ENCODE assay signal across 9 cellular contexts in genomic region chr12:13101854-13102375, GRCh38. TPM values are rescaled to one million over a fixed set of nuclear protein-coding genes. Genes with fewer than 3 reads are reported as not detected.
DNase-seq lines count a peak whose midpoint lies in the region; ATAC-seq and TF ChIP-seq lines count a peak whose summit lies in the region.
"Had no signal": no experiment of that assay in that cellular context is flagged by ENCODE, and none has a peak within 500 bp of the region (broad histone marks: within the 10 kb centered on the region; RNA-seq: fewer than 3 reads in every experiment).

No MANE protein-coding gene starts in this region.

- no peak overlapping the region for H3K14ac ChIP-seq in neuronal stem cell (ENCODE audit: low read length)

- H3K27me3 ChIP-seq in BJ (ENCODE audit: control insufficient read depth, insufficient read depth, low read length), result no peaks in the 10 kb centered on the region
- no peaks in the 10 kb centered on the region for H3K27me3 ChIP-seq in HUES64 (ENCODE audit: insufficient read depth, low read length)
- no peaks in the 10 kb centered on the region for H3K27me3 ChIP-seq in neuronal stem cell (ENCODE audit: control insufficient read depth in 3 of 3, insufficient read depth in 3 of 3, low read depth in 1 of 3, low read length in 3 of 3)

- H3K36me3 ChIP-seq in BJ (ENCODE audit: control insufficient read depth, insufficient read depth, low read length), result no peaks in the 10 kb centered on the region
- no peaks in the 10 kb centered on the region for H3K36me3 ChIP-seq in HUES64 (ENCODE audit: insufficient read depth, low read length)
- no peaks in the 10 kb centered on the region for H3K36me3 ChIP-seq in neuronal stem cell (replicated peaks in 1 of 2; ENCODE audit: control insufficient read depth in 2 of 2, insufficient read depth in 2 of 2, low read length in 2 of 2)

- peak overlapping the region; percentile 46 for H2BK12ac ChIP-seq in neuronal stem cell (ENCODE audit: low read length)

- peak overlapping the region; percentile 25 for H4K91ac ChIP-seq in neuronal stem cell (ENCODE audit: low read depth, low read length, poor library complexity)

- H2BK120ac ChIP-seq in neuronal stem cell (ENCODE audit: low read depth, low read length), result peak overlapping the region; percentile 66

- ATAC-seq in GM19351 (IDR thresholded peaks at IDR 0.05; ENCODE audit: unreplicated experiment) (no peak), HG02610 (IDR thresholded peaks at IDR 0.05; ENCODE audit: unreplicated experiment) (no peak)

- no peaks in the 10 kb centered on the region for H3K9me3 ChIP-seq in HUES64 (ENCODE audit: insufficient read depth, low read depth, low read length)
- no peaks in the 10 kb centered on the region for H3K9me3 ChIP-seq in neuronal stem cell (replicated peaks in 1 of 2; ENCODE audit: control insufficient read depth in 2 of 2, insufficient read depth in 1 of 2, low read depth in 1 of 2, low read length in 2 of 2)

- H3K23ac ChIP-seq in neuronal stem cell (ENCODE audit: low read depth, low read length, poor library complexity), result no peak overlapping the region

- H2AK5ac ChIP-seq in neuronal stem cell (ENCODE audit: low read depth, low read length), result peak overlapping the region; percentile 18

- H3K4me1 ChIP-seq in HUES64 (ENCODE audit: insufficient read depth, low read length) (peaks cover 44% of the 10 kb centered on the region), neuronal stem cell (ENCODE audit: control insufficient read depth in 2 of 2, insufficient read depth in 1 of 2, low read depth in 1 of 2, low read length in 2 of 2) (peaks cover 27 to 32% of the 10 kb centered on the region in 2 donors)

- H2BK15ac ChIP-seq in neuronal stem cell (ENCODE audit: low read length), result no peak overlapping the region

- peak overlapping the region; percentile 76 for H3K4me2 ChIP-seq in neuronal stem cell (ENCODE audit: insufficient read depth, low read length, poor library complexity, severe bottlenecking)

- no peak overlapping the region for H3K4ac ChIP-seq in neuronal stem cell (ENCODE audit: low read length)

- peak overlapping the region; percentile 89 for H3K9ac ChIP-seq in HUES64 (ENCODE audit: low read depth, low read length)
- no peak overlapping the region for H3K9ac ChIP-seq in neuronal stem cell (ENCODE audit: low read depth, low read length, poor library complexity)

- no peak overlapping the region for H2BK5ac ChIP-seq in neuronal stem cell (ENCODE audit: low read length)

- H3K27ac ChIP-seq in HUES64 (ENCODE audit: low read depth, low read length) (peak overlapping the region; percentile 77), neuronal stem cell (replicated peaks; ENCODE audit: low read length) (peak overlapping the region; percentile 74)

- DNase-seq in BJ (ENCODE audit: low read depth) (no peak), epithelial cell of proximal tubule (ENCODE audit: low read depth) (no peak), neuronal stem cell (ENCODE audit: low spot score) (no peak), NCI-H2029 treated with DMSO at 0.1 percent for 48 hours (lab: John Stamatoyannopoulos, UW) (no peak)
- DNase-seq in activated CD4-positive, alpha-beta T cell treated with anti-CD3 and anti-CD28 coated beads for 48 hours, result peak; percentile 47

- POLR2A ChIA-PET in BJ (lab: Charles Lee), result interaction anchor here (0.5 kb wide), 1 partner anchor 94 kb away, joined by 3 read pairs; the partner anchor contains the start of gene EMP1

- peak overlapping the region; percentile 99 for H2AFZ ChIP-seq in neuronal stem cell (ENCODE audit: low read length)

- TF ChIP-seq CTCF in BJ (IDR thresholded peaks at IDR 0.05; ENCODE audit: insufficient read depth, low read depth, low read length) (no peak), epithelial cell of proximal tubule (conservative IDR thresholded peaks at IDR 0.05; ENCODE audit: low read depth, low read length) (no peak)

- 60% methylated on average over 9 of the region's 9 CpGs for WGBS in HUES64
- no CpG with 5 or more reads among the region's 9 CpGs for WGBS in neuronal stem cell (ENCODE audit: extremely low coverage in 2 of 2, insufficient read length in 2 of 2, insufficient replicate concordance in 1 of 2), 2 donors

- H3K4me3 ChIP-seq in BJ (ENCODE audit: low read depth, low read length) (peak overlapping the region; percentile 35), HUES64 (ENCODE audit: low read length) (peak overlapping the region; percentile 73), epithelial cell of proximal tubule (ENCODE audit: low read depth, low read length) (peak overlapping the region; percentile 62), neuronal stem cell (ENCODE audit: low read length in 2 of 2) (peak overlapping the region in 1 of 2 donors; percentile 47)

- no peak overlapping the region for H4K8ac ChIP-seq in neuronal stem cell (ENCODE audit: low read depth, low read length)

- CTCF ChIA-PET in BJ (lab: Yijun Ruan, JAX), result interaction anchor here (1.0 to 1.8 kb wide), 10 partner anchors 13 to 140 kb away, joined by 3 to 10 read pairs (median 5); partner anchors contain the start of gene EMP1

- H3K18ac ChIP-seq in neuronal stem cell (ENCODE audit: low read length), result peak overlapping the region; percentile 98

- H3K79me1 ChIP-seq in neuronal stem cell (ENCODE audit: low read depth, low read length), result no peaks in the 10 kb centered on the region

RNA-seq across cellular contexts. Expression of gene GSG1, which starts 1.6 kb away (rescaled TPM):
- 0.26 and 0.27 TPM in 2 replicates for polyA plus RNA-seq in BJ (2011; rRNA removed)
- polyA minus RNA-seq in BJ (2011; rRNA and poly(A)+ RNA removed), result 0.21 and 0.28 TPM in 2 replicates
- 0.35 TPM for polyA plus RNA-seq in HUES64 (2013, experiment 1 of 2)
- polyA plus RNA-seq in HUES64 (2013, experiment 2 of 2), result 0.63 TPM
- 0.75 and 1.2 TPM in 2 replicates for total RNA-seq in epithelial cell of proximal tubule
- 0.04 TPM for polyA plus RNA-seq in neuronal stem cell (2013, experiment 1 of 2)
- polyA plus RNA-seq in neuronal stem cell (2013, experiment 2 of 2), result not detected
- total RNA-seq: pulmonary artery endothelial cell had no signal

RNA-seq across cellular contexts. Expression of gene FAM234B, which starts 57.7 kb away (rescaled TPM):
- polyA plus RNA-seq in BJ (2011; rRNA removed), result 2.4 and 2.8 TPM in 2 replicates
- 3.6 and 6.6 TPM in 2 replicates for polyA minus RNA-seq in BJ (2011; rRNA and poly(A)+ RNA removed)
- polyA plus RNA-seq in HUES64 (2013, experiment 1 of 2), result 10.9 TPM
- 12.7 TPM for polyA plus RNA-seq in HUES64 (2013, experiment 2 of 2)
- 3.8 and 6.4 TPM in 2 replicates for total RNA-seq in epithelial cell of proximal tubule
- polyA plus RNA-seq in neuronal stem cell (2013, experiment 1 of 2), result 15.9 TPM
- polyA plus RNA-seq in neuronal stem cell (2013, experiment 2 of 2), result 15.5 TPM
